14 cellular contexts compared by ENCODE assay signal in genomic region chr2:64312622-64312948, GRCh38.
A peak's percentile ranks its signal among the peaks of the same experiment; 100 is the strongest.
DNase-seq lines count a peak whose midpoint lies in the region; ATAC-seq and TF ChIP-seq lines count a peak whose summit lies in the region.
"Had no signal": no experiment of that assay in that cellular context is flagged by ENCODE, and none has a peak within 500 bp of the region (broad histone marks: within the 10 kb centered on the region; RNA-seq: fewer than 3 reads in every experiment).

No MANE protein-coding gene starts in this region.

- no peaks in the 10 kb centered on the region for H3K9me3 Mint-ChIP-seq in dendritic cell treated with granulocyte-macrophage colony-stimulating factor and Interleukin-4, amounts not matched to agents 40 ng/mL and 50 ng/mL, for 4 days
- H3K9me3 Mint-ChIP-seq: activated T-cell treated with anti-CD3 and anti-CD28 coated beads, Interleukin-2, amount 50 U/mL, for 72 hours had no signal

- no peaks in the 10 kb centered on the region for H3K36me3 Mint-ChIP-seq in dendritic cell treated with granulocyte-macrophage colony-stimulating factor and Interleukin-4, amounts not matched to agents 40 ng/mL and 50 ng/mL, for 4 days (ENCODE audit: low read depth)

- no peak overlapping the region for H3K4me3 Mint-ChIP-seq in dendritic cell treated with granulocyte-macrophage colony-stimulating factor and Interleukin-4, amounts not matched to agents 40 ng/mL and 50 ng/mL, for 4 days
- H3K4me3 Mint-ChIP-seq: activated T-cell treated with anti-CD3 and anti-CD28 coated beads, Interleukin-2, amount 50 U/mL, for 72 hours had no signal

- H2AFZ ChIP-seq in osteoblast (ENCODE audit: low read length): peak overlapping the region; percentile 52

- H3K4me3 ChIP-seq in heart left ventricle: peak overlapping the region in 6 of 12 donors; percentile 5 to 40 (median 24)
- peak overlapping the region; percentile 61 for H3K4me3 ChIP-seq in osteoblast (ENCODE audit: insufficient read depth, low read length)
- no peak overlapping the region for H3K4me3 ChIP-seq in uterus
- H3K4me3 ChIP-seq: adrenal gland had no signal

- H4K20me1 ChIP-seq in osteoblast (ENCODE audit: insufficient read depth, low read length): no peaks in the 10 kb centered on the region

- ATAC-seq in heart left ventricle: peak in 2 of 4 donors; percentile 8 to 11
- no peak for ATAC-seq in Right ventricle myocardium superior (ENCODE audit: poor library complexity)
- ATAC-seq in left lobe of liver: no peak
- no peak for ATAC-seq in GM21528 (IDR thresholded peaks at IDR 0.05; ENCODE audit: low FRiP score, unreplicated experiment)
- no peak for ATAC-seq in activated CD4-positive, CD25-positive, alpha-beta regulatory T cell treated with anti-CD3 and anti-CD28 coated beads, Interleukin-2, amount 50 U/mL, for 24 hours
- ATAC-seq: activated T-cell treated with anti-CD3 and anti-CD28 coated beads, Interleukin-2, amount 50 U/mL, for 72 hours had no signal

- intact Hi-C loops in heart left ventricle (cut with DNase I) (loop anchor here (1.0 to 10.0 kb wide), 10 partner anchors 85 to 265 kb away; partner anchors contain the start of gene PELI1 (in 3 of the 10)), Right ventricle myocardium superior (cut with DNase I) (loop anchor here (5.0 kb wide), 1 partner anchor 260 kb away; no protein-coding TSS in a partner anchor), uterus (cut with DNase I; ENCODE audit: low total_unique reads) (no loop called here)
- intact Hi-C loops in dendritic cell treated with granulocyte-macrophage colony-stimulating factor and Interleukin-4, amounts not matched to agents 40 ng/mL and 50 ng/mL, for 4 days (cut with micrococcal nuclease): loop anchor here (5.0 to 10.0 kb wide), 2 partner anchors 48 to 265 kb away; no protein-coding TSS in a partner anchor

- H3K27me3 ChIP-seq in heart left ventricle: no peaks in the 10 kb centered on the region
- H3K27me3 ChIP-seq in osteoblast (ENCODE audit: insufficient read depth, low read length): peaks cover 39% of the 10 kb centered on the region
- no peaks in the 10 kb centered on the region for H3K27me3 ChIP-seq in uterus
- H3K27me3 ChIP-seq: adrenal gland had no signal

- peaks cover 3% of the 10 kb centered on the region for H3K27me3 Mint-ChIP-seq in dendritic cell treated with granulocyte-macrophage colony-stimulating factor and Interleukin-4, amounts not matched to agents 40 ng/mL and 50 ng/mL, for 4 days

- H3K4me1 ChIP-seq in heart left ventricle (peaks cover 0 to 26% (median 15%) of the 10 kb centered on the region in 12 donors), osteoblast (ENCODE audit: insufficient read depth, low read length) (peaks cover 19% of the 10 kb centered on the region), uterus (no peaks in the 10 kb centered on the region)
- H3K4me1 ChIP-seq: adrenal gland had no signal

- peaks cover 24% of the 10 kb centered on the region for H3K4me1 Mint-ChIP-seq in dendritic cell treated with granulocyte-macrophage colony-stimulating factor and Interleukin-4, amounts not matched to agents 40 ng/mL and 50 ng/mL, for 4 days (ENCODE audit: low read depth)

- H3K36me3 ChIP-seq in heart left ventricle (no peaks in the 10 kb centered on the region), osteoblast (ENCODE audit: insufficient read depth, low read length) (no peaks in the 10 kb centered on the region), uterus (no peaks in the 10 kb centered on the region)
- H3K36me3 ChIP-seq: adrenal gland, lower lobe of right lung had no signal

- TF ChIP-seq CTCF in heart left ventricle (IDR thresholded peaks at IDR 0.05) (peak in 1 of 12 donors; percentile 6), osteoblast (IDR thresholded peaks at IDR 0.05; ENCODE audit: extremely low read depth, low read depth, low read length) (no peak), uterus (IDR thresholded peaks at IDR 0.05) (no peak)

- peak overlapping the region; percentile 25 for H3K27ac Mint-ChIP-seq in dendritic cell treated with granulocyte-macrophage colony-stimulating factor and Interleukin-4, amounts not matched to agents 40 ng/mL and 50 ng/mL, for 4 days
- H3K27ac Mint-ChIP-seq: activated T-cell treated with anti-CD3 and anti-CD28 coated beads, Interleukin-2, amount 50 U/mL, for 72 hours had no signal

- no peaks in the 10 kb centered on the region for H3K9me3 ChIP-seq in heart left ventricle
- H3K9me3 ChIP-seq in osteoblast (ENCODE audit: low read depth, low read length): no peaks in the 10 kb centered on the region
- no peaks in the 10 kb centered on the region for H3K9me3 ChIP-seq in uterus
- H3K9me3 ChIP-seq: adrenal gland, lower lobe of right lung had no signal

- peak overlapping the region in 9 of 12 donors; percentile 9 to 69 (median 43) for H3K27ac ChIP-seq in heart left ventricle
- H3K27ac ChIP-seq in osteoblast (ENCODE audit: low read depth, low read length): peak overlapping the region; percentile 96
- peak overlapping the region; percentile 64 to 69 for H3K27ac ChIP-seq in uterus
- H3K27ac ChIP-seq: adrenal gland, lower lobe of right lung had no signal

- H3K4me2 ChIP-seq in osteoblast (ENCODE audit: insufficient read depth, low read length): peak overlapping the region; percentile 92

- WGBS in heart left ventricle, 4 donors: 57 to 61% (median 60%) methylated on average over 5 of the region's 5 CpGs

- no peaks in the 10 kb centered on the region for H3K79me2 ChIP-seq in osteoblast (ENCODE audit: insufficient read depth, low read length)

- no peak for DNase-seq in heart left ventricle
- no peak for DNase-seq in Right ventricle myocardium superior
- DNase-seq in osteoblast (ENCODE audit: insufficient read length, low spot score, missing footprints): no peak
- DNase-seq in uterus: no peak
- no peak for DNase-seq in left lobe of liver (ENCODE audit: low spot score)
- DNase-seq: activated T-cell treated with anti-CD3 and anti-CD28 coated beads, Interleukin-2, amount 50 U/mL, for 72 hours; NCI-H1417 treated with DMSO at 0.1 percent for 48 hours; stimulated activated CD4-positive, alpha-beta T cell treated with anti-CD3 and anti-CD28 coated beads, Interleukin-1b, Interleukin-23, amount 100 ng/mL, for 48 hours; T-helper 1 cell had no signal

- TF ChIP-seq POLR2A in heart left ventricle (IDR thresholded peaks at IDR 0.05): no peak
- TF ChIP-seq POLR2A in uterus (IDR thresholded peaks at IDR 0.05): no peak

Comparison
In these comparisons a context has a peak if more than half of its experiments do, and no peak if none do; other contexts are left out.
1. H3K27ac ChIP-seq: peak in every context shown above with its lines; median percentile 96 in osteoblast; 66 in uterus; 43 in heart left ventricle.